ENCODE assay signal across 8 cellular contexts in genomic region chr2:44753552-44754285, GRCh38.
DNase-seq lines count a peak whose midpoint lies in the region; ATAC-seq and TF ChIP-seq lines count a peak whose summit lies in the region.

No MANE protein-coding gene starts in this region.

- H3K4me1 ChIP-seq in BLaER1 (peaks cover 20% of the 10 kb centered on the region), Loucy (ENCODE audit: insufficient read depth, low read length, poor library complexity, severe bottlenecking) (peaks cover 31% of the 10 kb centered on the region), spleen (no peaks in the 10 kb centered on the region)

- H3K27me3 ChIP-seq in BLaER1 (no peaks in the 10 kb centered on the region), Loucy (ENCODE audit: insufficient read depth, low read length, poor library complexity, severe bottlenecking) (peaks cover 40% of the 10 kb centered on the region), spleen (replicated peaks in 1 of 7) (no peaks in the 10 kb centered on the region)

- intact Hi-C loops in spleen (cut with DNase I; ENCODE audit: low total_unique reads): no loop called here

- no peaks in the 10 kb centered on the region for H4K20me1 ChIP-seq in BLaER1
- H4K20me1 ChIP-seq in Loucy (ENCODE audit: insufficient read depth, low read length, poor library complexity, severe bottlenecking): no peaks in the 10 kb centered on the region

- H3K9me2 ChIP-seq in Loucy (replicated peaks; ENCODE audit: low read depth, low read length): no peaks in the 10 kb centered on the region

- H3K4me2 ChIP-seq in BLaER1: peak overlapping the region; percentile 45
- peak overlapping the region; percentile 42 for H3K4me2 ChIP-seq in Loucy (ENCODE audit: low read depth, low read length, poor library complexity, severe bottlenecking)

- POLR2A ChIA-PET in activated CD4-positive, alpha-beta memory T cell treated with anti-CD3 and anti-CD28 coated beads, Interleukin-2, amount 10 ng/mL, durations not matched to agents 7 days and 5 days (lab: Charles Lee): no interaction called here

- H3K27ac ChIP-seq in BLaER1: no peak overlapping the region
- H3K27ac ChIP-seq in spleen: no peak overlapping the region

- no peaks in the 10 kb centered on the region for H3K9me3 Mint-ChIP-seq in activated CD4-positive, alpha-beta memory T cell treated with anti-CD3 and anti-CD28 coated beads, Interleukin-2, amount 10 ng/mL, durations not matched to agents 7 days and 5 days

- TF ChIP-seq CTCF in Loucy (conservative IDR thresholded peaks at IDR 0.05; ENCODE audit: low read length) (no peak), spleen (IDR thresholded peaks at IDR 0.05 in 8 of 11, conservative IDR thresholded peaks at IDR 0.05 in 3 of 11) (no peak)

- no peaks in the 10 kb centered on the region for H3K9me3 ChIP-seq in BLaER1
- H3K9me3 ChIP-seq in Loucy (ENCODE audit: insufficient read depth, low read depth, low read length): no peaks in the 10 kb centered on the region
- H3K9me3 ChIP-seq in spleen: no peaks in the 10 kb centered on the region

- H3K4me3 Mint-ChIP-seq in activated CD4-positive, alpha-beta memory T cell treated with anti-CD3 and anti-CD28 coated beads, Interleukin-2, amount 10 ng/mL, durations not matched to agents 7 days and 5 days: no peak overlapping the region

- no peak overlapping the region for H2AFZ ChIP-seq in Loucy (ENCODE audit: low read length)

- 22 to 32% (median 31%) methylated on average over 3 of the region's 3 CpGs for WGBS in spleen, 5 donors

- H3K4me3 ChIP-seq in BLaER1: no peak overlapping the region
- no peak overlapping the region for H3K4me3 ChIP-seq in Loucy (ENCODE audit: low read length, poor library complexity, severe bottlenecking)
- H3K4me3 ChIP-seq in spleen: no peak overlapping the region

- H3K36me3 Mint-ChIP-seq in activated CD4-positive, alpha-beta memory T cell treated with anti-CD3 and anti-CD28 coated beads, Interleukin-2, amount 10 ng/mL, durations not matched to agents 7 days and 5 days (ENCODE audit: low read depth): no peaks in the 10 kb centered on the region

- peaks cover 12% of the 10 kb centered on the region for H3K4me1 Mint-ChIP-seq in activated CD4-positive, alpha-beta memory T cell treated with anti-CD3 and anti-CD28 coated beads, Interleukin-2, amount 10 ng/mL, durations not matched to agents 7 days and 5 days

- peak; percentile 54 for DNase-seq in activated CD4-positive, alpha-beta memory T cell treated with anti-CD3 and anti-CD28 coated beads, Interleukin-2, amount 10 ng/mL, durations not matched to agents 7 days and 5 days
- DNase-seq in NCI-H526 treated with DMSO at 0.1 percent for 48 hours (lab: John Stamatoyannopoulos, UW) (no peak), NCI-H2227 treated with DMSO at 0.1 percent for 48 hours (lab: John Stamatoyannopoulos, UW) (no peak), islet precursor cell (no peak), spleen (no peak)

- H3F3A ChIP-seq in Loucy (ENCODE audit: low read depth): no peaks in the 10 kb centered on the region

- H3K9ac ChIP-seq in BLaER1: no peak overlapping the region
- no peak overlapping the region for H3K9ac ChIP-seq in Loucy (ENCODE audit: low read depth, low read length, poor library complexity, severe bottlenecking)

- H3K36me3 ChIP-seq in BLaER1 (no peaks in the 10 kb centered on the region), Loucy (ENCODE audit: insufficient read depth, low read length) (no peaks in the 10 kb centered on the region), spleen (peaks cover 0 to 8% (median 0%) of the 10 kb centered on the region in 6 donors)

- TF ChIP-seq POLR2A in spleen (IDR thresholded peaks at IDR 0.05): no peak

- no peaks in the 10 kb centered on the region for H3K79me2 ChIP-seq in Loucy (ENCODE audit: insufficient read depth, low read length)

- H3K27me3 Mint-ChIP-seq in activated CD4-positive, alpha-beta memory T cell treated with anti-CD3 and anti-CD28 coated beads, Interleukin-2, amount 10 ng/mL, durations not matched to agents 7 days and 5 days: no peaks in the 10 kb centered on the region

- H3K27ac Mint-ChIP-seq in activated CD4-positive, alpha-beta memory T cell treated with anti-CD3 and anti-CD28 coated beads, Interleukin-2, amount 10 ng/mL, durations not matched to agents 7 days and 5 days: no peak overlapping the region

- CTCF ChIA-PET in activated CD4-positive, alpha-beta memory T cell treated with anti-CD3 and anti-CD28 coated beads, Interleukin-2, amount 10 ng/mL, durations not matched to agents 7 days and 5 days (lab: Charles Lee): interaction anchor here (1.0 kb wide), 1 partner anchor 193 kb away, joined by 3 read pairs; no protein-coding TSS in a partner anchor

- ATAC-seq in GM19397 (IDR thresholded peaks at IDR 0.05; ENCODE audit: unreplicated experiment): peak; percentile 81
